Comparison of ENCODE assay signal across 8 cellular contexts in genomic region chr1:27488523-27489138, GRCh38. TPM values are rescaled to one million over a fixed set of nuclear protein-coding genes. Genes with fewer than 3 reads are reported as not detected.
DNase-seq lines count a peak whose midpoint lies in the region; ATAC-seq, FAIRE-seq and TF ChIP-seq lines count a peak whose summit lies in the region.

No MANE protein-coding gene starts in this region.

- no peak overlapping the region for H2BK120ac ChIP-seq in H1 (replicated peaks; ENCODE audit: low read depth, low read length)

- no peaks in the 10 kb centered on the region for H3K9me3 Mint-ChIP-seq in activated CD4-positive, alpha-beta T cell treated with anti-CD3 and anti-CD28 coated beads, Interleukin-2, amount 10 ng/mL, durations not matched to agents 24 days and 14 days
- H3K9me3 Mint-ChIP-seq in neural progenitor cell: no peaks in the 10 kb centered on the region

- H3K27ac Mint-ChIP-seq in activated CD4-positive, alpha-beta T cell treated with anti-CD3 and anti-CD28 coated beads, Interleukin-2, amount 10 ng/mL, durations not matched to agents 24 days and 14 days: peak overlapping the region; percentile 85
- peak overlapping the region; percentile 70 for H3K27ac Mint-ChIP-seq in neural progenitor cell

- no peak overlapping the region for H2BK20ac ChIP-seq in H1 (ENCODE audit: low read length)

- H4K91ac ChIP-seq in H1 (replicated peaks; ENCODE audit: insufficient read length, low read length): no peak overlapping the region

- H3K27me3 ChIP-seq in SJSA1 (replicated peaks) (no peaks in the 10 kb centered on the region), H1 (replicated peaks in 1 of 4; ENCODE audit: control insufficient read depth in 3 of 4, extremely low read depth in 1 of 4, insufficient read depth in 3 of 4, low read length in 3 of 4) (no peaks in the 10 kb centered on the region), neural progenitor cell (no peaks in the 10 kb centered on the region)

- no peak overlapping the region for H2BK15ac ChIP-seq in H1 (ENCODE audit: low read length)

- H3K56ac ChIP-seq in H1 (replicated peaks; ENCODE audit: insufficient read length, low read depth, low read length): no peak overlapping the region

- WGBS in H1 (ENCODE audit: extremely low coverage in 1 of 2, insufficient coverage in 1 of 2, insufficient read length in 1 of 2, insufficient replicate concordance in 2 of 2, low coverage in 1 of 2, low lambda C conversion rate in 2 of 2, missing lambda C conversion rate in 1 of 2), 2 experiments: 71% methylated on average over 3 of the region's 3 CpGs; no CpG with 5 or more reads in 1 of the 2 experiments

- CTCF ChIA-PET in H1 (lab: Charles Lee; ENCODE audit: partially characterized antibody) (interaction anchor here (0.8 to 1.6 kb wide), 15 partner anchors 8 to 120 kb away, joined by 3 to 7 read pairs (median 4); no protein-coding TSS in a partner anchor), GM10248 (lab: Yijun Ruan, JAX) (interaction anchor here (0.7 to 2.9 kb wide), 6 partner anchors 14 to 181 kb away, joined by 3 to 10 read pairs (median 6); no protein-coding TSS in a partner anchor)

- H2AFZ ChIP-seq in H1 (ENCODE audit: low read length) (no peak overlapping the region), neural progenitor cell (replicated peaks) (no peak overlapping the region)

- peaks cover 2% of the 10 kb centered on the region for H3K36me3 Mint-ChIP-seq in activated CD4-positive, alpha-beta T cell treated with anti-CD3 and anti-CD28 coated beads, Interleukin-2, amount 10 ng/mL, durations not matched to agents 24 days and 14 days (ENCODE audit: low read depth)
- peaks cover 7% of the 10 kb centered on the region for H3K36me3 Mint-ChIP-seq in neural progenitor cell

- H3K18ac ChIP-seq in H1 (ENCODE audit: extremely low read depth, low read length): no peak overlapping the region

- no peak overlapping the region for H3K14ac ChIP-seq in H1 (ENCODE audit: insufficient read length)

- no peak overlapping the region for H2AK5ac ChIP-seq in H1 (ENCODE audit: low read depth, low read length)

- peaks cover 28% of the 10 kb centered on the region for H3K4me1 Mint-ChIP-seq in activated CD4-positive, alpha-beta T cell treated with anti-CD3 and anti-CD28 coated beads, Interleukin-2, amount 10 ng/mL, durations not matched to agents 24 days and 14 days
- H3K4me1 Mint-ChIP-seq in neural progenitor cell: peaks cover 39% of the 10 kb centered on the region

- no peak for TF ChIP-seq EP300 in H1 (IDR thresholded peaks at IDR 0.05; ENCODE audit: borderline replicate concordance in 1 of 2, low read depth in 2 of 2, low read length in 2 of 2)

- H3F3A ChIP-seq in neural progenitor cell (ENCODE audit: low read depth): peaks cover 35% of the 10 kb centered on the region

- H3K27me3 Mint-ChIP-seq in activated CD4-positive, alpha-beta T cell treated with anti-CD3 and anti-CD28 coated beads, Interleukin-2, amount 10 ng/mL, durations not matched to agents 24 days and 14 days: no peaks in the 10 kb centered on the region
- peaks cover 6% of the 10 kb centered on the region for H3K27me3 Mint-ChIP-seq in neural progenitor cell (ENCODE audit: insufficient read depth, low read depth)

- no peak overlapping the region for H3K23ac ChIP-seq in H1 (ENCODE audit: insufficient read length)

- no peak for FAIRE-seq in H1 (lab: Jason Lieb, UNC)

- H2BK12ac ChIP-seq in H1 (ENCODE audit: low read depth, low read length): no peak overlapping the region

- H3K4me3 Mint-ChIP-seq in activated CD4-positive, alpha-beta T cell treated with anti-CD3 and anti-CD28 coated beads, Interleukin-2, amount 10 ng/mL, durations not matched to agents 24 days and 14 days: peak overlapping the region; percentile 89
- peak overlapping the region; percentile 99 for H3K4me3 Mint-ChIP-seq in neural progenitor cell

- H4K20me1 ChIP-seq in H1 (replicated peaks in 1 of 2; ENCODE audit: control insufficient read depth in 1 of 2, insufficient read depth in 2 of 2, low read length in 2 of 2): peaks cover 0 to 2% of the 10 kb centered on the region in 2 experiments
- peaks cover 29% of the 10 kb centered on the region for H4K20me1 ChIP-seq in neural progenitor cell (ENCODE audit: low read depth)

- H3K36me3 ChIP-seq in SJSA1 (peaks cover 18% of the 10 kb centered on the region), H1 (ENCODE audit: control insufficient read depth in 2 of 4, insufficient read depth in 4 of 4, low read length in 3 of 4) (no peaks in the 10 kb centered on the region), neural progenitor cell (no peaks in the 10 kb centered on the region)

- H3K4me1 ChIP-seq in SJSA1 (replicated peaks) (peaks cover 17% of the 10 kb centered on the region), H1 (replicated peaks in 1 of 4; ENCODE audit: control insufficient read depth in 3 of 4, insufficient read depth in 4 of 4, low read length in 3 of 4) (peaks cover 0 to 15% (median 6%) of the 10 kb centered on the region in 4 experiments; a peak in 4 of 7 replicates), neural progenitor cell (peaks cover 16% of the 10 kb centered on the region)

- TF ChIP-seq RAD21 in H1 (IDR thresholded peaks at IDR 0.05 in 1 of 2, conservative IDR thresholded peaks at IDR 0.05 in 1 of 2; ENCODE audit: low read depth in 2 of 2, low read length in 2 of 2): no peak

- ATAC-seq in GM21381 (IDR thresholded peaks at IDR 0.05; ENCODE audit: unreplicated experiment): no peak

- H3K27ac ChIP-seq in SJSA1 (0 out of 2 replicates have a peak overlapping the region, but pooled peaks have one; percentile 27), H1 (ENCODE audit: low read depth, low read length) (no peak overlapping the region), neural progenitor cell (peak overlapping the region; percentile 71)

- TF ChIP-seq CTCF in H1 (IDR thresholded peaks at IDR 0.05; ENCODE audit: control extremely low read depth in 1 of 3, insufficient read depth in 1 of 3, low read depth in 1 of 3, low read length in 3 of 3): no peak
- TF ChIP-seq CTCF in neural progenitor cell (IDR thresholded peaks at IDR 0.05): no peak
- TF ChIP-seq CTCF in GM10248 (IDR thresholded peaks at IDR 0.05; ENCODE audit: control extremely low read depth, extremely low read depth, low read depth, missing control alignments): no peak

- intact Hi-C loops in activated CD4-positive, alpha-beta T cell treated with anti-CD3 and anti-CD28 coated beads, Interleukin-2, amount 10 ng/mL, durations not matched to agents 24 days and 14 days (cut with micrococcal nuclease): loop anchor here (1.0 to 5.0 kb wide), 3 partner anchors 44 to 166 kb away; partner anchors contain the start of gene TMEM222

- H3K4ac ChIP-seq in H1 (replicated peaks; ENCODE audit: insufficient read length, low read depth, low read length): no peak overlapping the region

- H3K79me1 ChIP-seq in H1 (ENCODE audit: low read depth, low read length): peaks cover 8% of the 10 kb centered on the region

- DNase-seq in activated CD4-positive, alpha-beta T cell treated with anti-CD3 and anti-CD28 coated beads, Interleukin-2, amount 10 ng/mL, durations not matched to agents 24 days and 14 days: peak; percentile 71
- DNase-seq in activated CD4-positive, alpha-beta T cell treated with anti-CD3 and anti-CD28 coated beads for 48 hours: no peak
- peak in 1 of 2 experiments; percentile 57 for DNase-seq in SJSA1 (ENCODE audit: low read depth in 1 of 2, low spot score in 2 of 2)
- no peak for DNase-seq in H1 (ENCODE audit: low read depth in 1 of 2, low spot score in 2 of 2)
- peak; percentile 30 for DNase-seq in neural progenitor cell (ENCODE audit: low spot score)
- DNase-seq in GM10248 (ENCODE audit: extremely low spot score): no peak
- no peak for DNase-seq in foreskin melanocyte

- H3K9ac ChIP-seq in H1 (replicated peaks in 1 of 4; ENCODE audit: extremely low read depth in 1 of 4, low read depth in 3 of 4, low read length in 3 of 4): no peak overlapping the region
- H3K9ac ChIP-seq in neural progenitor cell: no peak overlapping the region

- no peak for TF ChIP-seq POLR2A in H1 (IDR thresholded peaks at IDR 0.05; ENCODE audit: control extremely low read depth in 1 of 2, low read depth in 2 of 2, low read length in 2 of 2)

- H3K9me3 ChIP-seq in SJSA1 (replicated peaks): 0 out of 2 replicates have a peak, but pooled peaks cover 4% of the 10 kb centered on the region
- H3K9me3 ChIP-seq in H1 (ENCODE audit: insufficient read depth in 2 of 2, low read depth in 1 of 2, low read length in 1 of 2): no peaks in the 10 kb centered on the region
- H3K9me3 ChIP-seq in neural progenitor cell (ENCODE audit: low read depth): no peaks in the 10 kb centered on the region

- H3K4me2 ChIP-seq in H1 (ENCODE audit: insufficient read depth in 1 of 2, low read depth in 2 of 2, low read length in 2 of 2): peak overlapping the region; percentile 84 to 87
- H3K4me2 ChIP-seq in neural progenitor cell: peak overlapping the region; percentile 75

- no peak overlapping the region for H2BK5ac ChIP-seq in H1 (ENCODE audit: low read depth, low read length)

- H3K4me3 ChIP-seq in SJSA1 (peak overlapping the region; percentile 98), H1 (ENCODE audit: extremely low read depth in 1 of 4, insufficient read depth in 2 of 4, low read depth in 3 of 4, low read length in 4 of 4) (peak overlapping the region; percentile 85 to 99 (median 88); a peak in 6 of 8 replicates), neural progenitor cell (peak overlapping the region; percentile 86)

- POLR2A ChIA-PET in H1 (lab: Charles Lee; ENCODE audit: partially characterized antibody) (interaction anchor here (1.3 to 2.0 kb wide), 4 partner anchors 8 to 86 kb away, joined by 3 to 6 read pairs (median 4); no protein-coding TSS in a partner anchor), GM10248 (lab: Yijun Ruan, JAX) (no interaction called here)

- H3K79me2 ChIP-seq in H1 (ENCODE audit: control insufficient read depth in 1 of 2, insufficient read depth in 2 of 2, low read length in 2 of 2): peaks cover 0 to 52% of the 10 kb centered on the region in 2 experiments
- H3K79me2 ChIP-seq in neural progenitor cell (ENCODE audit: low read depth): peaks cover 61% of the 10 kb centered on the region

- H4K5ac ChIP-seq in H1 (ENCODE audit: insufficient read length, low read depth, low read length): no peak overlapping the region

- peaks cover 5% of the 10 kb centered on the region for H3K23me2 ChIP-seq in H1 (ENCODE audit: low read depth, low read length)

- no peak overlapping the region for H4K8ac ChIP-seq in H1 (ENCODE audit: extremely low read depth, insufficient read depth, low read length)

RNA-seq across cellular contexts. Expression of gene WASF2, which starts 1.3 kb away (rescaled TPM):
- total RNA-seq in activated CD4-positive, alpha-beta T cell treated with anti-CD3 and anti-CD28 coated beads, Interleukin-2, amount 10 ng/mL, durations not matched to agents 24 days and 14 days: 109 TPM in 2 replicates
- 16.4 and 19.2 TPM in 2 replicates for total RNA-seq in SJSA1 (2014; rRNA removed; shearing (Covaris generic))
- 78.9 and 86.6 TPM in 2 replicates for total RNA-seq in H1 (2021; fragmentation: NEBNext Ultra II Directional; extraction: Animal tissue kit (Norgen Biotek cat#: 25700))
- 32.1 and 44.3 TPM in 2 replicates for polyA plus RNA-seq in H1 (2011; rRNA removed)
- 26.2 TPM for polyA plus RNA-seq in H1 (2011; cell fraction: cytosol; rRNA removed)
- 60.6 TPM for polyA plus RNA-seq in H1 (2011; cell fraction: nucleus; rRNA removed)
- 42.0 to 51.1 TPM (median 44.6 TPM) in 4 replicates for polyA plus RNA-seq in H1 (2012, experiment 1 of 2)
- 36.9 TPM for polyA plus RNA-seq in H1 (2012, experiment 2 of 2)
- 43.5 TPM for polyA plus RNA-seq in H1 (2013, experiment 1 of 2)
- polyA plus RNA-seq in H1 (2013, experiment 2 of 2): 43.4 TPM
- 32.2 and 35.0 TPM in 2 replicates for polyA minus RNA-seq in H1 (2011; rRNA and poly(A)+ RNA removed)
- 28.4 TPM for polyA minus RNA-seq in H1 (2011; cell fraction: cytosol; rRNA and poly(A)+ RNA removed)
- polyA minus RNA-seq in H1 (2011; cell fraction: nucleus; rRNA and poly(A)+ RNA removed): 26.5 TPM
- total RNA-seq in neural progenitor cell (ENCODE audit: low replicate concordance): 31.4 and 35.0 TPM in 2 replicates

Comparison
In these comparisons a context has a peak if more than half of its experiments do, and no peak if none do; other contexts are left out.
1. DNase-seq: peak in activated CD4-positive, alpha-beta T cell treated with anti-CD3 and anti-CD28 coated beads, Interleukin-2, amount 10 ng/mL, durations not matched to agents 24 days and 14 days (single experiment) and neural progenitor cell (single experiment); none in activated CD4-positive, alpha-beta T cell treated with anti-CD3 and anti-CD28 coated beads for 48 hours (single experiment), H1 (0 of 2), GM10248 (single experiment) and foreskin melanocyte (single experiment).
2. Peak in every context shown above with its lines, with median percentiles within 50 percentile points of each other: H3K4me3 ChIP-seq.